19 cellular contexts compared by ENCODE assay signal in the genomic region with DNA sequence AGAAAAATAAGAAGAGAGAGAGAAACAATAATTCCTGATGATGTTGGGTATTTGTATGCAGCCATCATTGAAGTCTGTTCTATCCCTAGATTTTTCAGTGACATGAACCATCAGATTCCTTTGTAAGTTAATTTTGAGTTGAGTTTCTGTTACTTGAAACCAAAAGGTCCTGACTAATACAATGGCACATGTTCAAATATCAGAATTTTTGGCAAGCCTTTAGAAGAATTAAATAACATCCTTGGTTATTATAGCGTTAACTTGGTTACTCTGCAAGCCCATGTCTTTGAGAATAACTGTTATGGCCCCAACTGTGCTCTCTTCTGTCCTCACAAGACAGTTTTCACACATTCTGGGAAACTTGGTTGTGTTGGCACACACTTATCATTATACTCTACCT.
DNase-seq lines count a peak whose midpoint lies in the region; ATAC-seq and TF ChIP-seq lines count a peak whose summit lies in the region.
"Had no signal": no experiment of that assay in that cellular context is flagged by ENCODE, and none has a peak within 500 bp of the region (broad histone marks: within the 10 kb centered on the region; RNA-seq: fewer than 3 reads in every experiment).

No MANE protein-coding gene starts in this region.

- no peak overlapping the region for H3K4me3 ChIP-seq in astrocyte of the cerebellum (ENCODE audit: low read depth, low read length)
- H3K4me3 ChIP-seq: K562, SJSA1 had no signal

- H3K9me3 Mint-ChIP-seq in activated T-helper 2 cell treated with anti-CD3 and anti-CD28 coated beads, Interferon-gamma antibody, Interleukin-2, Interleukin-4, amounts not matched to agents 10 μg/mL and 5 μg/mL and 100 μg/mL, durations not matched to agents 14 hours and 24 hours and 36 hours = no peaks in the 10 kb centered on the region
- H3K9me3 Mint-ChIP-seq in activated T-cell treated with anti-CD3 and anti-CD28 coated beads, Interleukin-2, amount 50 U/mL, for 24 hours = no peaks in the 10 kb centered on the region

- H3K4me1 Mint-ChIP-seq in activated T-helper 2 cell treated with anti-CD3 and anti-CD28 coated beads, Interferon-gamma antibody, Interleukin-2, Interleukin-4, amounts not matched to agents 10 μg/mL and 5 μg/mL and 100 μg/mL, durations not matched to agents 14 hours and 24 hours and 36 hours (ENCODE audit: low read depth) = peaks cover 6% of the 10 kb centered on the region
- peaks cover 24% of the 10 kb centered on the region for H3K4me1 Mint-ChIP-seq in activated T-cell treated with anti-CD3 and anti-CD28 coated beads, Interleukin-2, amount 50 U/mL, for 24 hours (ENCODE audit: low read depth)

- intact Hi-C loops in activated T-helper 2 cell treated with anti-CD3 and anti-CD28 coated beads, Interferon-gamma antibody, Interleukin-2, Interleukin-4, amounts not matched to agents 10 μg/mL and 5 μg/mL and 100 μg/mL, durations not matched to agents 14 hours and 24 hours and 36 hours (cut with micrococcal nuclease) = no loop called here

- H3K4me3 Mint-ChIP-seq in activated T-helper 2 cell treated with anti-CD3 and anti-CD28 coated beads, Interferon-gamma antibody, Interleukin-2, Interleukin-4, amounts not matched to agents 10 μg/mL and 5 μg/mL and 100 μg/mL, durations not matched to agents 14 hours and 24 hours and 36 hours (ENCODE audit: low read depth) = no peak overlapping the region
- H3K4me3 Mint-ChIP-seq in activated T-cell treated with anti-CD3 and anti-CD28 coated beads, Interleukin-2, amount 50 U/mL, for 24 hours = no peak overlapping the region
- H3K4me3 Mint-ChIP-seq: B cell had no signal

- no peaks in the 10 kb centered on the region for H3K36me3 Mint-ChIP-seq in activated T-helper 2 cell treated with anti-CD3 and anti-CD28 coated beads, Interferon-gamma antibody, Interleukin-2, Interleukin-4, amounts not matched to agents 10 μg/mL and 5 μg/mL and 100 μg/mL, durations not matched to agents 14 hours and 24 hours and 36 hours (ENCODE audit: low read depth)
- no peaks in the 10 kb centered on the region for H3K36me3 Mint-ChIP-seq in activated T-cell treated with anti-CD3 and anti-CD28 coated beads, Interleukin-2, amount 50 U/mL, for 24 hours (ENCODE audit: low read depth)
- H3K36me3 Mint-ChIP-seq: CD4-positive, CD25-positive, alpha-beta regulatory T cell had no signal

- DNase-seq in LHCN-M2 (ENCODE audit: low read depth) (peak; percentile 39), astrocyte of the cerebellum (ENCODE audit: low read depth) (peak; percentile 71), fibroblast of peridontal ligament (ENCODE audit: extremely low read depth) (peak; percentile 91), substantia nigra (lab: John Stamatoyannopoulos, UW) (no peak)
- DNase-seq in activated T-helper 2 cell treated with anti-CD3 and anti-CD28 coated beads, Interferon-gamma antibody, Interleukin-2, Interleukin-4, amounts not matched to agents 10 μg/mL and 5 μg/mL and 100 μg/mL, durations not matched to agents 14 hours and 24 hours and 36 hours (ENCODE audit: low spot score) = no peak
- DNase-seq in activated T-cell treated with anti-CD3 and anti-CD28 coated beads, Interleukin-2, amount 50 U/mL, for 24 hours = no peak
- DNase-seq: ACHN; Caco-2; CD4-positive, CD25-positive, alpha-beta regulatory T cell; DMS53; NCI-H1417 treated with DMSO at 0.1 percent for 48 hours; NCI-H1930; NCI-H2171; NCI-H748 treated with DMSO at 0.1 percent for 48 hours had no signal

- TF ChIP-seq CTCF in astrocyte of the cerebellum (IDR thresholded peaks at IDR 0.05; ENCODE audit: low read depth, low read length, missing control alignments) = no peak

- in situ Hi-C loops in astrocyte of the cerebellum (cut with HindIII; ENCODE audit: low sequenced_read_pairs) = no loop called here

- no peak for ATAC-seq in GM21576 (IDR thresholded peaks at IDR 0.05; ENCODE audit: unreplicated experiment)
- ATAC-seq: K562 had no signal

- no peak overlapping the region for H3K27ac ChIP-seq in substantia nigra (ENCODE audit: low read depth, low read length, poor library complexity, severe bottlenecking)
- H3K27ac ChIP-seq: RWPE1, SJSA1 had no signal

- peaks cover 28% of the 10 kb centered on the region for H3K27me3 Mint-ChIP-seq in activated T-helper 2 cell treated with anti-CD3 and anti-CD28 coated beads, Interferon-gamma antibody, Interleukin-2, Interleukin-4, amounts not matched to agents 10 μg/mL and 5 μg/mL and 100 μg/mL, durations not matched to agents 14 hours and 24 hours and 36 hours (ENCODE audit: low read depth)
- no peaks in the 10 kb centered on the region for H3K27me3 Mint-ChIP-seq in activated T-cell treated with anti-CD3 and anti-CD28 coated beads, Interleukin-2, amount 50 U/mL, for 24 hours
- H3K27me3 Mint-ChIP-seq: B cell had no signal

- no peak overlapping the region for H3K27ac Mint-ChIP-seq in activated T-helper 2 cell treated with anti-CD3 and anti-CD28 coated beads, Interferon-gamma antibody, Interleukin-2, Interleukin-4, amounts not matched to agents 10 μg/mL and 5 μg/mL and 100 μg/mL, durations not matched to agents 14 hours and 24 hours and 36 hours
- no peak overlapping the region for H3K27ac Mint-ChIP-seq in activated T-cell treated with anti-CD3 and anti-CD28 coated beads, Interleukin-2, amount 50 U/mL, for 24 hours
- H3K27ac Mint-ChIP-seq: B cell; CD4-positive, CD25-positive, alpha-beta regulatory T cell had no signal

Comparison
In these comparisons a context has a peak if more than half of its experiments do, and no peak if none do; other contexts are left out.
1. DNase-seq: peak in LHCN-M2 (single experiment), astrocyte of the cerebellum (single experiment) and fibroblast of peridontal ligament (single experiment); none in activated T-helper 2 cell treated with anti-CD3 and anti-CD28 coated beads, Interferon-gamma antibody, Interleukin-2, Interleukin-4, amounts not matched to agents 10 μg/mL and 5 μg/mL and 100 μg/mL, durations not matched to agents 14 hours and 24 hours and 36 hours (single experiment), substantia nigra (0 of 49) and activated T-cell treated with anti-CD3 and anti-CD28 coated beads, Interleukin-2, amount 50 U/mL, for 24 hours (single experiment).